Comparison of ENCODE assay signal across 22 cellular contexts in genomic region chr16:84847554-84848415, GRCh38.
"Had no signal": no experiment of that assay in that cellular context is flagged by ENCODE, and none has a peak within 500 bp of the region (broad histone marks: within the 10 kb centered on the region; RNA-seq: fewer than 3 reads in every experiment).

No MANE protein-coding gene starts in this region.

- H3K9me3 Mint-ChIP-seq: central memory CD8-positive, alpha-beta T cell; effector memory CD8-positive, alpha-beta T cell had no signal

- H3K27me3 ChIP-seq: adrenal gland, body of pancreas, heart left ventricle, transverse colon, vagina had no signal

- H3K4me1 Mint-ChIP-seq: central memory CD8-positive, alpha-beta T cell; naive B cell; stimulated activated naive B cell treated with anti-CD40 and anti-IgM and Interleukin-4, amounts not matched to agents 10 μg/mL and 1 μg/mL and 100 μg/mL, for 72 hours had no signal

- H3K27ac Mint-ChIP-seq: effector memory CD8-positive, alpha-beta T cell; naive B cell; stimulated activated naive B cell treated with anti-CD40 and anti-IgM and Interleukin-4, amounts not matched to agents 10 μg/mL and 1 μg/mL and 100 μg/mL, for 72 hours; T-cell had no signal

- ATAC-seq: body of pancreas; effector memory CD8-positive, alpha-beta T cell; heart left ventricle; stimulated activated naive B cell treated with anti-CD40 and anti-IgM and Interleukin-4, amounts not matched to agents 10 μg/mL and 1 μg/mL and 100 μg/mL, for 72 hours; T-cell had no signal

- H3K4me3 Mint-ChIP-seq: central memory CD8-positive, alpha-beta T cell; effector memory CD8-positive, alpha-beta T cell; naive B cell; stimulated activated naive B cell treated with anti-CD40 and anti-IgM and Interleukin-4, amounts not matched to agents 10 μg/mL and 1 μg/mL and 100 μg/mL, for 72 hours; T-cell had no signal

- H3K36me3 Mint-ChIP-seq: T-cell had no signal

- DNase-seq: activated CD4-positive, CD25-positive, alpha-beta regulatory T cell treated with anti-CD3 and anti-CD28 coated beads, Interleukin-2, amount 50 U/mL, for 72 hours; activated naive CD4-positive, alpha-beta T cell treated with anti-CD3 and anti-CD28 coated beads, Interleukin-2, amount 50 U/mL, for 16 hours; body of pancreas; effector memory CD8-positive, alpha-beta T cell; foreskin melanocyte; islet precursor cell; left ventricle myocardium inferior; naive B cell; stimulated activated CD4-positive, alpha-beta T cell treated with anti-CD3 and anti-CD28 coated beads, Interleukin-15, amount 100 ng/mL, for 24 hours; stimulated activated CD4-positive, alpha-beta T cell treated with anti-CD3 and anti-CD28 coated beads, Interleukin-4, amount 100 ng/mL, for 1 hour; stimulated activated naive B cell treated with anti-CD40 and anti-IgM and Interleukin-4, amounts not matched to agents 10 μg/mL and 1 μg/mL and 100 μg/mL, for 72 hours; substantia nigra; T-cell; T1000; transverse colon had no signal

- H3K4me1 ChIP-seq: adrenal gland, body of pancreas had no signal

- H3K9me3 ChIP-seq: adrenal gland, body of pancreas, heart left ventricle, left ventricle myocardium inferior, neutrophil, transverse colon, vagina had no signal

- H3K27ac ChIP-seq: adrenal gland, body of pancreas, epithelial cell of prostate, heart left ventricle, left ventricle myocardium inferior, skin epidermis, transverse colon, vagina had no signal

- H3K4me3 ChIP-seq: adrenal gland, body of pancreas, heart left ventricle, left ventricle myocardium inferior, skin epidermis, transverse colon, vagina had no signal
